Comparison of ENCODE assay signal across 25 cellular contexts in the genomic region with DNA sequence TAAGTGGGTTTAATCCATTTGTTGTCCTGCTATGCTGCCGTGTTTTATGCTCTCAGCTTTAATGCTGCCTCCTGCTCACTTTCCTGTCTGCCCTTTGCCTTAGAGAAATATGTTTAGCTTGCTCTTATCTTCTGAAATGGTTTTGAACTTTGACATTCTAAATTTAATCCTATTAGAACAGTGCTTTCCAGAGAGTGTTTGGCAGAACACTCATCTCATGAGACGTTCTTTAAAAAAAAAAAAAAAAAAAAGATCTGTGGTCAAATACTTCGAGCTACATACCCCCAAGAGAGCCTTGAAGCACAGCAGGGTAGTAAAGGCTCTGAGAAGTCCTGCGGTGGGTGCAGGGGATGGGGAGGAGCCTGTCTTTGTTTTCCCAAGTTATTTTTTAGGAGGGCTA.
DNase-seq lines count a peak whose midpoint lies in the region; ATAC-seq and TF ChIP-seq lines count a peak whose summit lies in the region.
"Had no signal": no experiment of that assay in that cellular context is flagged by ENCODE, and none has a peak within 500 bp of the region (broad histone marks: within the 10 kb centered on the region; RNA-seq: fewer than 3 reads in every experiment).

No MANE protein-coding gene starts in this region.

- peaks cover 8% of the 10 kb centered on the region for H3K9me3 ChIP-seq in PC-9 (ENCODE audit: insufficient read depth, low read depth)
- H3K9me3 ChIP-seq: esophagus squamous epithelium, ovary had no signal

- H3F3A ChIP-seq in PC-9 (ENCODE audit: insufficient read depth, low read depth), result 0 out of 2 replicates have a peak, but pooled peaks cover 7% of the 10 kb centered on the region

- no peaks in the 10 kb centered on the region for H3K27me3 ChIP-seq in PC-9 (ENCODE audit: insufficient read depth, low read depth)
- H3K27me3 ChIP-seq: ovary had no signal

- DNase-seq in ACHN, result peak; percentile 17
- no peak for DNase-seq in PC-9
- DNase-seq in cardiac fibroblast (ENCODE audit: low read depth in 2 of 2), result peak; percentile 19 to 67
- DNase-seq in left colon, result no peak
- no peak for DNase-seq in pons (ENCODE audit: low spot score)
- DNase-seq in activated CD4-positive, alpha-beta T cell treated with anti-CD3 and anti-CD28 coated beads for 36 hours, result no peak
- DNase-seq: activated CD4-positive, alpha-beta T cell treated with anti-CD3 and anti-CD28 coated beads for 4 hours; activated effector memory CD4-positive, alpha-beta T cell treated with Interleukin-2 at 50 U/mL for 16 hours; activated naive CD8-positive, alpha-beta T cell treated with anti-CD3 and anti-CD28 coated beads, Interleukin-2, amount 50 U/mL, for 24 hours; central memory CD4-positive, alpha-beta T cell; DMS 273 treated with DMSO at 0.1 percent for 48 hours; effector CD8-positive, alpha-beta T cell; esophagus squamous epithelium; heart right ventricle; mammary epithelial cell; NCI-H1436; NCI-H2171; NCI-H774; ovary; RPMI8226; stimulated activated CD4-positive, alpha-beta T cell treated with anti-CD3 and anti-CD28 coated beads, Interleukin-4, amount 100 ng/mL, for 24 hours had no signal

- H2AFZ ChIP-seq in PC-9, result no peak overlapping the region

- BruUV-seq in PC-9 (replicated peaks; lab: Mats Ljungman, UMichigan), result no TSS peak

- 0 out of 2 replicates have a peak, but pooled peaks cover 4% of the 10 kb centered on the region for H3K36me3 ChIP-seq in PC-9 (ENCODE audit: low read depth)
- H3K36me3 ChIP-seq: esophagus squamous epithelium, heart right ventricle, ovary had no signal

- H3K27ac Mint-ChIP-seq in activated CD4-positive, alpha-beta T cell treated with anti-CD3 and anti-CD28 coated beads for 36 hours, result no peak overlapping the region
- H3K27ac Mint-ChIP-seq: activated naive CD8-positive, alpha-beta T cell treated with anti-CD3 and anti-CD28 coated beads, Interleukin-2, amount 50 U/mL, for 24 hours had no signal

- POLR2A ChIA-PET in PC-9 (lab: Charles Lee; ENCODE audit: unreplicated experiment), result no interaction called here
- POLR2A ChIA-PET in activated CD4-positive, alpha-beta T cell treated with anti-CD3 and anti-CD28 coated beads for 36 hours (lab: Charles Lee), result no interaction called here

- no peak overlapping the region for H3K4me3 Mint-ChIP-seq in activated CD4-positive, alpha-beta T cell treated with anti-CD3 and anti-CD28 coated beads for 36 hours
- H3K4me3 Mint-ChIP-seq: activated naive CD8-positive, alpha-beta T cell treated with anti-CD3 and anti-CD28 coated beads, Interleukin-2, amount 50 U/mL, for 24 hours had no signal

- CTCF ChIA-PET in PC-9 (lab: Charles Lee), result interaction anchor here (0.6 kb wide), 2 partner anchors 113 to 507 kb away, joined by 4 to 5 read pairs; no protein-coding TSS in a partner anchor
- CTCF ChIA-PET in activated CD4-positive, alpha-beta T cell treated with anti-CD3 and anti-CD28 coated beads for 36 hours (lab: Charles Lee), result no interaction called here

- H3K4me2 ChIP-seq in PC-9, result peak overlapping the region; percentile 44

- in situ Hi-C loops in ACHN (cut with HindIII; ENCODE audit: low pct_ligation_motif_present, low pct_unique_long_range_greater_than_20kb, low sequenced_read_pairs), result no loop called here

- H3K27me3 Mint-ChIP-seq in activated CD4-positive, alpha-beta T cell treated with anti-CD3 and anti-CD28 coated beads for 36 hours, result no peaks in the 10 kb centered on the region
- H3K27me3 Mint-ChIP-seq: activated naive CD8-positive, alpha-beta T cell treated with anti-CD3 and anti-CD28 coated beads, Interleukin-2, amount 50 U/mL, for 24 hours had no signal

- no peaks in the 10 kb centered on the region for H4K20me1 ChIP-seq in PC-9 (ENCODE audit: insufficient read depth)

- peaks cover 10% of the 10 kb centered on the region for H3K4me1 ChIP-seq in PC-9 (replicated peaks; ENCODE audit: insufficient read depth)
- H3K4me1 ChIP-seq: esophagus squamous epithelium had no signal

- H3K9me2 ChIP-seq in PC-9 (ENCODE audit: insufficient read depth), result no peaks in the 10 kb centered on the region

- no peaks in the 10 kb centered on the region for H3K79me2 ChIP-seq in PC-9 (ENCODE audit: low read depth)

- H3K4me3 ChIP-seq in PC-9, result no peak overlapping the region
- no peak overlapping the region for H3K4me3 ChIP-seq in cardiac fibroblast (replicated peaks in 1 of 2; ENCODE audit: low read depth in 2 of 2, low read length in 2 of 2)
- H3K4me3 ChIP-seq: esophagus squamous epithelium, GM12878, heart right ventricle, ovary had no signal

- peak; percentile 86 for ATAC-seq in left colon
- no peak for ATAC-seq in GM19351 (IDR thresholded peaks at IDR 0.05; ENCODE audit: unreplicated experiment)
- ATAC-seq in GM21447 (IDR thresholded peaks at IDR 0.05; ENCODE audit: unreplicated experiment), result no peak
- ATAC-seq in activated CD4-positive, alpha-beta T cell treated with anti-CD3 and anti-CD28 coated beads for 36 hours, result no peak
- ATAC-seq: activated naive CD8-positive, alpha-beta T cell treated with anti-CD3 and anti-CD28 coated beads, Interleukin-2, amount 50 U/mL, for 24 hours; GM12878; HCT116 had no signal

- intact Hi-C loops in PC-9 (cut with micrococcal nuclease; ENCODE audit: unreplicated experiment), result no loop called here
- intact Hi-C loops in left colon (cut with DNase I, micrococcal nuclease), result no loop called here
- intact Hi-C loops in activated CD4-positive, alpha-beta T cell treated with anti-CD3 and anti-CD28 coated beads for 36 hours (cut with DNase I, micrococcal nuclease), result no loop called here

- peaks cover 9% of the 10 kb centered on the region for H3K4me1 Mint-ChIP-seq in activated CD4-positive, alpha-beta T cell treated with anti-CD3 and anti-CD28 coated beads for 36 hours

- TF ChIP-seq CTCF in PC-9 (conservative IDR thresholded peaks at IDR 0.05), result no peak
- no peak for TF ChIP-seq CTCF in cardiac fibroblast (IDR thresholded peaks at IDR 0.05; ENCODE audit: low read depth, low read length)

- no peak overlapping the region for H3K27ac ChIP-seq in PC-9
- H3K27ac ChIP-seq: esophagus squamous epithelium, ovary had no signal

- peaks cover 1% of the 10 kb centered on the region for H3K9me3 Mint-ChIP-seq in activated CD4-positive, alpha-beta T cell treated with anti-CD3 and anti-CD28 coated beads for 36 hours (ENCODE audit: low read depth)

- H3K36me3 Mint-ChIP-seq in activated CD4-positive, alpha-beta T cell treated with anti-CD3 and anti-CD28 coated beads for 36 hours (ENCODE audit: low read depth), result no peaks in the 10 kb centered on the region

Comparison
In these comparisons a context has a peak if more than half of its experiments do, and no peak if none do; other contexts are left out.
1. DNase-seq: peak in ACHN (single experiment) and cardiac fibroblast (2 of 2); none in PC-9 (0 of 2), left colon (0 of 2), pons (single experiment) and activated CD4-positive, alpha-beta T cell treated with anti-CD3 and anti-CD28 coated beads for 36 hours (single experiment).